14 cellular contexts compared by ENCODE assay signal in the genomic region with DNA sequence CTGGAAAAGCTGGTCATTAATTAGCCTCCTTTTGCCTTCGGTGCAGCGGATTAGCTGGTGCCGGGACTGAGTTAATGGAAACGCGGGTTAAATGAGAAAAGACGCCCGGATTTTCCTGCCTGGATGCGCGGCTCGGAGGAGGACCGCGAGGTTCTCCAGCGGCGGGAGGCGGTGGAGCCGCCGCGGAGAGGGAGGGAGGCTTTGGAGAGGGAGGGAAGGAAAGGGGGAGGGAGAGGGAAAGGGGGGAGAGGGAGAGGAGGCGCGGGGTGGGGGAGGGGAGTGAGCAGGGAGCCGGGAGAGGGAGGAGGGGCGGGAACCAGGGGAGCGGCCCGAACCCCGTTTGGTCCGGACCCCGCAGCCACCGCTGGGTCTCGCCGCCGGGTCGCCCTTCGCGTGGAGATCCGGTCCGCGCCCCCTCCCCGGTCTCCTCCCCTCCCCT.
DNase-seq lines count a peak whose midpoint lies in the region; ATAC-seq and TF ChIP-seq lines count a peak whose summit lies in the region.
"Had no signal": no experiment of that assay in that cellular context is flagged by ENCODE, and none has a peak within 500 bp of the region (broad histone marks: within the 10 kb centered on the region; RNA-seq: fewer than 3 reads in every experiment).

No MANE protein-coding gene starts in this region.

- TF ChIP-seq POLR2A in heart left ventricle (IDR thresholded peaks at IDR 0.05): no peak

- no peak for DNase-seq in activated CD4-positive, alpha-beta T cell treated with anti-CD3 and anti-CD28 coated beads, Interleukin-2, amount 10 ng/mL, durations not matched to agents 7 days and 5 days
- no peak for DNase-seq in activated CD4-positive, alpha-beta T cell treated with anti-CD3 and anti-CD28 coated beads, Interleukin-2, amount 50 U/mL, for 4 hours
- no peak for DNase-seq in heart left ventricle
- DNase-seq in HPDE6-E6E7 (ENCODE audit: extremely low spot score): no peak
- no peak for DNase-seq in NCI-H2196 (lab: John Stamatoyannopoulos, UW; ENCODE audit: unreplicated experiment)
- DNase-seq: DMS 273 treated with DMSO at 0.1 percent for 48 hours; NCI-H69; SHP77 treated with DMSO at 0.1 percent for 48 hours; stimulated activated CD4-positive, alpha-beta T cell treated with anti-CD3 and anti-CD28 coated beads, Interleukin-15, amount 100 ng/mL, for 24 hours; stimulated activated CD8-positive, alpha-beta memory T cell treated with anti-CD3 and anti-CD28 coated beads, Interleukin-4, amount 100 ng/mL, for 48 hours had no signal

- H3K9me3 ChIP-seq in HUES6 (ENCODE audit: control insufficient read depth, insufficient read depth, low read depth, low read length) (no peaks in the 10 kb centered on the region), heart left ventricle (no peaks in the 10 kb centered on the region), parathyroid adenoma (ENCODE audit: control insufficient read depth, low read length) (peaks cover 2% of the 10 kb centered on the region)

- CTCF ChIA-PET in activated CD4-positive, alpha-beta T cell treated with anti-CD3 and anti-CD28 coated beads, Interleukin-2, amount 10 ng/mL, durations not matched to agents 7 days and 5 days (lab: Charles Lee): interaction anchor here (1.1 kb wide), 1 partner anchor 57 kb away, joined by 5 read pairs; no protein-coding TSS in a partner anchor

- H3K4me3 ChIP-seq in HUES6 (ENCODE audit: low read depth, low read length) (peak overlapping the region; percentile 37), heart left ventricle (peak overlapping the region in 8 of 12 donors; percentile 16 to 46 (median 34)), parathyroid adenoma (ENCODE audit: low read depth, low read length) (no peak overlapping the region)

- no peaks in the 10 kb centered on the region for H3K36me3 Mint-ChIP-seq in activated CD4-positive, alpha-beta T cell treated with anti-CD3 and anti-CD28 coated beads, Interleukin-2, amount 10 ng/mL, durations not matched to agents 7 days and 5 days (ENCODE audit: low read depth)

- H3K4me1 Mint-ChIP-seq in activated CD4-positive, alpha-beta T cell treated with anti-CD3 and anti-CD28 coated beads, Interleukin-2, amount 10 ng/mL, durations not matched to agents 7 days and 5 days: peaks cover 6% of the 10 kb centered on the region
- H3K4me1 Mint-ChIP-seq: activated T-helper 17 cell treated with anti-CD3 and anti-CD28 coated beads, Interleukin-2, amount 50 U/mL, for 72 hours had no signal

- intact Hi-C loops in heart left ventricle (cut with DNase I): loop anchor here in 1 of 10 donors (10.0 kb wide), 1 partner anchor 249 kb away; no protein-coding TSS in a partner anchor

- H3K27me3 ChIP-seq in HUES6 (ENCODE audit: control insufficient read depth, insufficient read depth, low read length): peaks cover 97% of the 10 kb centered on the region
- peaks cover 48 to 100% (median 81%) of the 10 kb centered on the region in 9 donors for H3K27me3 ChIP-seq in heart left ventricle
- H3K27me3 ChIP-seq in parathyroid adenoma (ENCODE audit: control insufficient read depth, insufficient read depth, low read length): peaks cover 2% of the 10 kb centered on the region

- H3K79me2 ChIP-seq in parathyroid adenoma: no peaks in the 10 kb centered on the region

- H3K4me3 Mint-ChIP-seq in activated CD4-positive, alpha-beta T cell treated with anti-CD3 and anti-CD28 coated beads, Interleukin-2, amount 10 ng/mL, durations not matched to agents 7 days and 5 days: no peak overlapping the region
- H3K4me3 Mint-ChIP-seq: activated T-helper 17 cell treated with anti-CD3 and anti-CD28 coated beads, Interleukin-2, amount 50 U/mL, for 72 hours had no signal

- H3K9ac ChIP-seq in HUES6 (ENCODE audit: low read length) (no peak overlapping the region), parathyroid adenoma (no peak overlapping the region)

- H3K36me3 ChIP-seq in HUES6 (ENCODE audit: control insufficient read depth, insufficient read depth, low read length) (no peaks in the 10 kb centered on the region), heart left ventricle (peaks cover 0 to 3% (median 0%) of the 10 kb centered on the region in 9 donors), parathyroid adenoma (ENCODE audit: control insufficient read depth, insufficient read depth, low read length) (no peaks in the 10 kb centered on the region)

- H3K4me1 ChIP-seq in HUES6 (ENCODE audit: control insufficient read depth, insufficient read depth, low read length): peaks cover 15% of the 10 kb centered on the region
- peaks cover 0 to 37% (median 11%) of the 10 kb centered on the region in 12 donors for H3K4me1 ChIP-seq in heart left ventricle
- no peaks in the 10 kb centered on the region for H3K4me1 ChIP-seq in parathyroid adenoma

- ATAC-seq in heart left ventricle (peak in 1 of 4 donors; percentile 43), esophagus mucosa (no peak)
- ATAC-seq: activated T-helper 17 cell treated with anti-CD3 and anti-CD28 coated beads, Interleukin-2, amount 50 U/mL, for 72 hours had no signal

- H3K9me3 Mint-ChIP-seq in activated CD4-positive, alpha-beta T cell treated with anti-CD3 and anti-CD28 coated beads, Interleukin-2, amount 10 ng/mL, durations not matched to agents 7 days and 5 days: no peaks in the 10 kb centered on the region
- H3K9me3 Mint-ChIP-seq: activated T-helper 17 cell treated with anti-CD3 and anti-CD28 coated beads, Interleukin-2, amount 50 U/mL, for 72 hours had no signal

- H3K27ac Mint-ChIP-seq in activated CD4-positive, alpha-beta T cell treated with anti-CD3 and anti-CD28 coated beads, Interleukin-2, amount 10 ng/mL, durations not matched to agents 7 days and 5 days: peak overlapping the region; percentile 32
- H3K27ac Mint-ChIP-seq: activated T-helper 17 cell treated with anti-CD3 and anti-CD28 coated beads, Interleukin-2, amount 50 U/mL, for 72 hours had no signal

- H2AFZ ChIP-seq in parathyroid adenoma: no peak overlapping the region

- TF ChIP-seq CTCF in heart left ventricle (IDR thresholded peaks at IDR 0.05) (no peak), parathyroid adenoma (IDR thresholded peaks at IDR 0.05) (no peak)

- H3K27ac ChIP-seq in HUES6 (ENCODE audit: low read depth, low read length) (no peak overlapping the region), heart left ventricle (no peak overlapping the region), parathyroid adenoma (no peak overlapping the region)

- H3K4me2 ChIP-seq in parathyroid adenoma (ENCODE audit: low read length): peak overlapping the region; percentile 32

- 1 to 2% (median 1%) methylated on average over 32 to 36 of the region's 38 CpGs for whole genome bisulfite sequencing in heart left ventricle, 4 donors

- POLR2A ChIA-PET in activated CD4-positive, alpha-beta T cell treated with anti-CD3 and anti-CD28 coated beads, Interleukin-2, amount 10 ng/mL, durations not matched to agents 7 days and 5 days (lab: Charles Lee): no interaction called here

- H3K27me3 Mint-ChIP-seq in activated CD4-positive, alpha-beta T cell treated with anti-CD3 and anti-CD28 coated beads, Interleukin-2, amount 10 ng/mL, durations not matched to agents 7 days and 5 days: peaks cover 75% of the 10 kb centered on the region
